In genomic region chr3:63970596-63971468, GRCh38 we compare ENCODE assay signal across 10 cellular contexts. TPM values are rescaled to one million over a fixed set of nuclear protein-coding genes. Genes with fewer than 3 reads are reported as not detected.
DNase-seq lines count a peak whose midpoint lies in the region; ATAC-seq and TF ChIP-seq lines count a peak whose summit lies in the region.
"Had no signal": no experiment of that assay in that cellular context is flagged by ENCODE, and none has a peak within 500 bp of the region (broad histone marks: within the 10 kb centered on the region; RNA-seq: fewer than 3 reads in every experiment).

No MANE protein-coding gene starts in this region.

- no peak for ATAC-seq in activated T-cell treated with anti-CD3 and anti-CD28 coated beads, Interleukin-2, amount 50 U/mL, for 72 hours (replicated peaks in 1 of 2)
- no peak for ATAC-seq in GM18498 (IDR thresholded peaks at IDR 0.05; ENCODE audit: unreplicated experiment)

- H3K4me1 Mint-ChIP-seq in activated T-cell treated with anti-CD3 and anti-CD28 coated beads, Interleukin-2, amount 50 U/mL, for 72 hours (ENCODE audit: low read depth) = peaks cover 96% of the 10 kb centered on the region

- TF ChIP-seq EP300 in tibial nerve (IDR thresholded peaks at IDR 0.05) = peak in 1 of 2 donors; percentile 28

- DNase-seq in activated T-cell treated with anti-CD3 and anti-CD28 coated beads, Interleukin-2, amount 50 U/mL, for 72 hours = no peak
- no peak for DNase-seq in activated T-cell treated with anti-CD3 and anti-CD28 coated beads, Interleukin-2, amount 50 U/mL, for 1 hour
- DNase-seq in ecto neural progenitor cell (ENCODE audit: low spot score) (peak; percentile 64), tibial nerve (ENCODE audit: low spot score in 2 of 2) (no peak), mesenteric fat pad (ENCODE audit: low spot score) (no peak), NCI-H1694 treated with DMSO at 0.1 percent for 48 hours (lab: John Stamatoyannopoulos, UW) (no peak)
- DNase-seq: AML-193, OCI-M1 had no signal

- H3K27ac Mint-ChIP-seq in activated T-cell treated with anti-CD3 and anti-CD28 coated beads, Interleukin-2, amount 50 U/mL, for 72 hours = peak overlapping the region; percentile 96

- H3K9ac ChIP-seq in mucosa of rectum (ENCODE audit: low read depth in 1 of 2, low read length in 2 of 2) = peak overlapping the region in 1 of 2 donors; percentile 1

- H3K4me3 ChIP-seq in mucosa of rectum (ENCODE audit: low read length in 2 of 2) (peak overlapping the region in 1 of 2 donors; percentile 39), tibial nerve (peak overlapping the region in 1 of 4 donors; percentile 10)

- no peak for TF ChIP-seq POLR2A in tibial nerve (IDR thresholded peaks at IDR 0.05)

- 29 to 37% methylated on average over 11 of the region's 11 CpGs for WGBS in tibial nerve, 2 donors

- peak overlapping the region; percentile 93 to 98 for H3K4me3 Mint-ChIP-seq in activated T-cell treated with anti-CD3 and anti-CD28 coated beads, Interleukin-2, amount 50 U/mL, for 72 hours

- H3K27ac ChIP-seq in mucosa of rectum (ENCODE audit: low read depth in 2 of 2, low read length in 2 of 2) (peak overlapping the region; percentile 20 to 49), tibial nerve (peak overlapping the region; percentile 30 to 70 (median 66))

- no peak for TF ChIP-seq CTCF in tibial nerve (IDR thresholded peaks at IDR 0.05)

- H3K27me3 ChIP-seq in mucosa of rectum (ENCODE audit: control insufficient read depth in 2 of 2, insufficient read depth in 2 of 2, low read length in 2 of 2) (no peaks in the 10 kb centered on the region), tibial nerve (no peaks in the 10 kb centered on the region)

- H3K4me1 ChIP-seq in mucosa of rectum (ENCODE audit: control insufficient read depth in 2 of 2, insufficient read depth in 2 of 2, low read length in 2 of 2) = peaks cover 36 to 55% of the 10 kb centered on the region in 2 donors
- peaks cover 0 to 84% (median 57%) of the 10 kb centered on the region in 4 donors for H3K4me1 ChIP-seq in tibial nerve

- H3K36me3 Mint-ChIP-seq in activated T-cell treated with anti-CD3 and anti-CD28 coated beads, Interleukin-2, amount 50 U/mL, for 72 hours (ENCODE audit: insufficient read depth in 2 of 2) = peaks cover 2 to 15% of the 10 kb centered on the region in 2 donors

- H3K9me3 ChIP-seq in mucosa of rectum (ENCODE audit: control insufficient read depth in 2 of 2, low read length in 2 of 2) = no peaks in the 10 kb centered on the region
- H3K9me3 ChIP-seq in tibial nerve = no peaks in the 10 kb centered on the region

- H3K36me3 ChIP-seq in mucosa of rectum (ENCODE audit: control insufficient read depth in 2 of 2, insufficient read depth in 2 of 2, low read length in 2 of 2) = peaks cover 4% of the 10 kb centered on the region in 2 donors
- peaks cover 0 to 4% (median 0%) of the 10 kb centered on the region in 3 donors for H3K36me3 ChIP-seq in tibial nerve

- no peaks in the 10 kb centered on the region for H3K27me3 Mint-ChIP-seq in activated T-cell treated with anti-CD3 and anti-CD28 coated beads, Interleukin-2, amount 50 U/mL, for 72 hours (ENCODE audit: low read depth)

- no peaks in the 10 kb centered on the region for H3K9me3 Mint-ChIP-seq in activated T-cell treated with anti-CD3 and anti-CD28 coated beads, Interleukin-2, amount 50 U/mL, for 72 hours

RNA-seq across cellular contexts. Expression of gene PSMD6, which starts 52.5 kb away (rescaled TPM):
- 10 to 100 TPM; 83.4 to 90.3 TPM for total RNA-seq in activated T-cell treated with anti-CD3 and anti-CD28 coated beads, Interleukin-2, amount 50 U/mL, for 72 hours
- total RNA-seq in tibial nerve (10 to 100 TPM; 47.4 to 64.5 (median 58.9) TPM), mesenteric fat pad (64.1 TPM)

RNA-seq across cellular contexts. Expression of gene SCAANT1, which starts 58.6 kb away (rescaled TPM):
- total RNA-seq in activated T-cell treated with anti-CD3 and anti-CD28 coated beads, Interleukin-2, amount 50 U/mL, for 72 hours = not detected
- not detected for total RNA-seq in tibial nerve
- not detected for total RNA-seq in mesenteric fat pad
